In the genomic region with DNA sequence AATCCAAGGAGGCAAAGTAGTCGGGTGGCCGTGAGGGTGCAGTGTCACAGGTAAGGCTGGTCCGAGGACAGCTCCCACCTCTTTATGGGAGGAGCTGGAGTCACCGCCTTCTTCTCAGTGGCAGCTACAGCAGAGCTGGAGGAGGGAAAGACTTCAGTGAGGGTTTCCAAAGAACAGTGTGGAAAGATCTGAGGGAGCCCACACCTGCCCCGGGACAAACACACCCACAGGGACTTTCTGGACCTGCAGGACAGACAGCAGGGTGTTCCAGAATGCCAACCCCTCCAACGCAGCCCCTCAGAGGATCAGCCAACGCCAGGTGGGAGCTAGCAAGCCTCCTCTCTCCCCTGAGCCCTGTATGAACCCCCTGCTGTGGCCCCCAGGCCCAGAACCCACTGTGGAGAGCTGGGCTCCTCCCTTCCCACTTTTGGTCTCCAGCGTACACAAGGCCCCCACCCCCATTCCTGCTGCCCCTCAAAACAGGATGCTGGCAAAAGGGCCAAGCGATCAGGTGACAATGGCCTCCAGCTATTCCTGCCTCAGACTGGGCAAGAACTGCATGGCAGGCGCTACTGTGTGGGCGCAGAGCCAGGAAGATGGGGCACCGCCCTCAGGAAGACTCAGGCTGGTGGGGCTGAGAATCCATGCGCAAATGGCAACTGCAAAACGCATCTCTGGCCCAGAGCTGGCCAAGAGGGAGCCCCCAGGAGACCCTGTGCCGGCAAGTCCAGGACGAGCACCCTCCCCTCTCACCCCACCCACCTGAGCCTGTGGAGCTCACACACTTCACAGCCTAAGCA, we compare ENCODE assay signal across 7 cellular contexts. TPM values are rescaled to one million over a fixed set of nuclear protein-coding genes. Genes with fewer than 3 reads are reported as not detected.
A peak's percentile ranks its signal among the peaks of the same experiment; 100 is the strongest.
DNase-seq lines count a peak whose midpoint lies in the region; ATAC-seq, FAIRE-seq and TF ChIP-seq lines count a peak whose summit lies in the region.
"Had no signal": no experiment of that assay in that cellular context is flagged by ENCODE, and none has a peak within 500 bp of the region (broad histone marks: within the 10 kb centered on the region; RNA-seq: fewer than 3 reads in every experiment).

No MANE protein-coding gene starts in this region.

- no peak for TF ChIP-seq EP300 in Ishikawa (IDR thresholded peaks at IDR 0.05; ENCODE audit: borderline replicate concordance)

- intact Hi-C loops in lower lobe of right lung (cut with DNase I) = no loop called here

- DNase-seq in lower lobe of right lung = peak; percentile 52
- no peak for DNase-seq in GM12892 (ENCODE audit: insufficient read length)
- DNase-seq in NCI-H82 (lab: John Stamatoyannopoulos, UW) = no peak
- no peak for DNase-seq in SIG-M5 (lab: John Stamatoyannopoulos, UW)
- DNase-seq: retina had no signal

- ATAC-seq in lower lobe of right lung = no peak

- H3K4me3 ChIP-seq in lower lobe of right lung = no peak overlapping the region

- TF ChIP-seq RAD21 in Ishikawa (IDR thresholded peaks at IDR 0.05; ENCODE audit: low read depth) = no peak

- no peak for TF ChIP-seq CTCF in VCaP (conservative IDR thresholded peaks at IDR 0.05)
- no peak for TF ChIP-seq CTCF in lower lobe of right lung (IDR thresholded peaks at IDR 0.05)

- peaks cover 45% of the 10 kb centered on the region for H3K4me1 ChIP-seq in lower lobe of right lung

- H3K36me3 ChIP-seq in lower lobe of right lung = peaks cover 59% of the 10 kb centered on the region

- H3K27ac ChIP-seq in VCaP (peak overlapping the region; percentile 55), lower lobe of right lung (peak overlapping the region; percentile 41)

- no peak for FAIRE-seq in GM12892 (lab: Jason Lieb, UNC)

- no peaks in the 10 kb centered on the region for H3K9me3 ChIP-seq in lower lobe of right lung

- TF ChIP-seq POLR2A in GM12892 (IDR thresholded peaks at IDR 0.05; ENCODE audit: low read depth, low read length) = no peak

- H3K27me3 ChIP-seq in lower lobe of right lung (ENCODE audit: low read depth) = no peaks in the 10 kb centered on the region

TF ChIP-seq in Ishikawa, 13 proteins besides CTCF, POLR2A, EP300 and RAD21:
- TF ChIP-seq, protein P1, sequence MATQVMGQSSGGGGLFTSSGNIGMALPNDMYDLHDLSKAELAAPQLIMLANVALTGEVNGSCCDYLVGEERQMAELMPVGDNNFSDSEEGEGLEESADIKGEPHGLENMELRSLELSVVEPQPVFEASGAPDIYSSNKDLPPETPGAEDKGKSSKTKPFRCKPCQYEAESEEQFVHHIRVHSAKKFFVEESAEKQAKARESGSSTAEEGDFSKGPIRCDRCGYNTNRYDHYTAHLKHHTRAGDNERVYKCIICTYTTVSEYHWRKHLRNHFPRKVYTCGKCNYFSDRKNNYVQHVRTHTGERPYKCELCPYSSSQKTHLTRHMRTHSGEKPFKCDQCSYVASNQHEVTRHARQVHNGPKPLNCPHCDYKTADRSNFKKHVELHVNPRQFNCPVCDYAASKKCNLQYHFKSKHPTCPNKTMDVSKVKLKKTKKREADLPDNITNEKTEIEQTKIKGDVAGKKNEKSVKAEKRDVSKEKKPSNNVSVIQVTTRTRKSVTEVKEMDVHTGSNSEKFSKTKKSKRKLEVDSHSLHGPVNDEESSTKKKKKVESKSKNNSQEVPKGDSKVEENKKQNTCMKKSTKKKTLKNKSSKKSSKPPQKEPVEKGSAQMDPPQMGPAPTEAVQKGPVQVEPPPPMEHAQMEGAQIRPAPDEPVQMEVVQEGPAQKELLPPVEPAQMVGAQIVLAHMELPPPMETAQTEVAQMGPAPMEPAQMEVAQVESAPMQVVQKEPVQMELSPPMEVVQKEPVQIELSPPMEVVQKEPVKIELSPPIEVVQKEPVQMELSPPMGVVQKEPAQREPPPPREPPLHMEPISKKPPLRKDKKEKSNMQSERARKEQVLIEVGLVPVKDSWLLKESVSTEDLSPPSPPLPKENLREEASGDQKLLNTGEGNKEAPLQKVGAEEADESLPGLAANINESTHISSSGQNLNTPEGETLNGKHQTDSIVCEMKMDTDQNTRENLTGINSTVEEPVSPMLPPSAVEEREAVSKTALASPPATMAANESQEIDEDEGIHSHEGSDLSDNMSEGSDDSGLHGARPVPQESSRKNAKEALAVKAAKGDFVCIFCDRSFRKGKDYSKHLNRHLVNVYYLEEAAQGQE (IDR thresholded peaks at IDR 0.05; ENCODE audit: low read depth) = no peak
- no peak for TF ChIP-seq TEAD4 (IDR thresholded peaks at IDR 0.05)
- TF ChIP-seq YY1 (IDR thresholded peaks at IDR 0.05; ENCODE audit: low read depth) = no peak
- peak; percentile 46; the same call in 1 of the 2 replicates for TF ChIP-seq NFIC (IDR thresholded peaks at IDR 0.05)
- TF ChIP-seq TAF1 (IDR thresholded peaks at IDR 0.05; ENCODE audit: low read depth) = no peak
- TF ChIP-seq ZBTB7A (IDR thresholded peaks at IDR 0.05; ENCODE audit: low read depth) = peak; percentile 47; the same call in 1 of the 2 replicates
- TF ChIP-seq, protein P2, sequence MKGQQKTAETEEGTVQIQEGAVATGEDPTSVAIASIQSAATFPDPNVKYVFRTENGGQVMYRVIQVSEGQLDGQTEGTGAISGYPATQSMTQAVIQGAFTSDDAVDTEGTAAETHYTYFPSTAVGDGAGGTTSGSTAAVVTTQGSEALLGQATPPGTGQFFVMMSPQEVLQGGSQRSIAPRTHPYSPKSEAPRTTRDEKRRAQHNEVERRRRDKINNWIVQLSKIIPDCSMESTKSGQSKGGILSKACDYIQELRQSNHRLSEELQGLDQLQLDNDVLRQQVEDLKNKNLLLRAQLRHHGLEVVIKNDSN (IDR thresholded peaks at IDR 0.05) = 0 out of 2 replicates have a peak, but pooled peaks have one; percentile 30

RNA-seq across cellular contexts. Expression of a gene that starts 3.5 kb away (rescaled TPM):
- 31.0 TPM for total RNA-seq in lower lobe of right lung
- polyA plus RNA-seq in GM12892 (2012; ENCODE audit: missing spikeins) = 20.9 TPM

RNA-seq across cellular contexts. Expression of a gene that starts 9.5 kb away (rescaled TPM):
- 41.9 TPM for total RNA-seq in lower lobe of right lung
- polyA plus RNA-seq in GM12892 (2012; ENCODE audit: missing spikeins) = 74.5 TPM

RNA-seq across cellular contexts. Expression of a gene that starts 9.6 kb away (rescaled TPM):
- 1,461 TPM for total RNA-seq in lower lobe of right lung
- polyA plus RNA-seq in GM12892 (2012; ENCODE audit: missing spikeins) = 1,952 TPM

RNA-seq across cellular contexts. Expression of a gene that starts 31.4 kb away (rescaled TPM):
- total RNA-seq in lower lobe of right lung = 49.0 TPM
- polyA plus RNA-seq in GM12892 (2012; ENCODE audit: missing spikeins) = not detected

RNA-seq across cellular contexts. Expression of a gene that starts 52.3 kb away (rescaled TPM):
- total RNA-seq in lower lobe of right lung = 11.0 TPM
- not detected for polyA plus RNA-seq in GM12892 (2012; ENCODE audit: missing spikeins)
